ENCODE assay signal across 11 cellular contexts in the genomic region with DNA sequence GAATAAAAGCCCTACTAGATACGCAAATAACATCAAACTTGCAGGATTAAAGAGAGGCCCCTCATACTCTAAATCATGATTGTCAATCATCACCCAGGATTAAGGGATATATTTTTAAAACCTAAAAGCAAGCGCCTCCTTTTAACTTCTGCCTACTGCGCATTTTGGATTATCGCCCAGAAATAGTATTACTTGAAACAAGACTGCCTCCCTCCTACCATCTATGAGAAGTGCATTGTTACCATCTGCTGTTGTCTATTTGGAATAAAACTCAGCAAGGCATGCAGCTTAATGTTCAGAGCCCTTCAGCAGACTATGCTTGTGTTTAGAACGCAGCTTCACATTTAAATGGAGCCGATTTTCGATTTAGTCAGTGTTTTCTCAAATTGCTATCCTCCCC.
DNase-seq lines count a peak whose midpoint lies in the region; TF ChIP-seq lines count a peak whose summit lies in the region.
"Had no signal": no experiment of that assay in that cellular context is flagged by ENCODE, and none has a peak within 500 bp of the region (broad histone marks: within the 10 kb centered on the region; RNA-seq: fewer than 3 reads in every experiment).

No MANE protein-coding gene starts in this region.

- in situ Hi-C loops in mammary epithelial cell (cut with MboI; ENCODE audit: low sequenced_read_pairs in 2 of 2): loop anchor here in 1 of 2 donors (25.0 kb wide), 1 partner anchor 527 kb away; no protein-coding TSS in a partner anchor

- H2AFZ ChIP-seq in mammary epithelial cell (ENCODE audit: low read depth, low read length): no peak overlapping the region

- CTCF ChIA-PET in mammary epithelial cell (lab: Charles Lee; ENCODE audit: low non-redundant PET): interaction anchor here (0.6 kb wide), 1 partner anchor 611 kb away, joined by 3 read pairs; no protein-coding TSS in a partner anchor

- DNase-seq in mammary epithelial cell (peak; percentile 8), breast epithelium (ENCODE audit: low spot score in 2 of 2) (no peak), NCI-H446 treated with DMSO at 0.1 percent for 48 hours (lab: John Stamatoyannopoulos, UW) (peak; percentile 47), dorsolateral prefrontal cortex (peak in 1 of 10 donors; percentile 17), type B pancreatic cell (ENCODE audit: extremely low spot score, unreplicated experiment) (no peak), foreskin melanocyte (no peak), GM19238 (ENCODE audit: insufficient read length, low spot score) (no peak)
- DNase-seq in T-helper 2 cell treated with Interferon-gamma antibody and Interleukin-4, amounts not matched to agents 5 μg/mL and 100 μg/mL, for 36 hours (ENCODE audit: low spot score): no peak
- DNase-seq: activated gamma-delta T cell; stimulated activated CD4-positive, alpha-beta T cell treated with anti-CD3 and anti-CD28 coated beads, Interleukin-1b, Interleukin-23, amount 100 ng/mL, for 48 hours had no signal

- H3K4me1 Mint-ChIP-seq in type B pancreatic cell (ENCODE audit: unreplicated experiment): no peaks in the 10 kb centered on the region
- H3K4me1 Mint-ChIP-seq in T-helper 2 cell treated with Interferon-gamma antibody and Interleukin-4, amounts not matched to agents 5 μg/mL and 100 μg/mL, for 36 hours (ENCODE audit: low read depth): no peaks in the 10 kb centered on the region

- H3K79me2 ChIP-seq in mammary epithelial cell (ENCODE audit: insufficient read depth, low read length): no peaks in the 10 kb centered on the region

- no peak overlapping the region for H3K4me3 ChIP-seq in mammary epithelial cell (replicated peaks in 1 of 3; ENCODE audit: insufficient read depth in 1 of 3, low read depth in 2 of 3, low read length in 3 of 3)
- no peak overlapping the region for H3K4me3 ChIP-seq in breast epithelium
- H3K4me3 ChIP-seq in dorsolateral prefrontal cortex: peak overlapping the region in 8 of 59 donors; percentile 2 to 27 (median 14)
- H3K4me3 ChIP-seq: BLaER1 treated with 17β-estradiol and CSF1 and Interleukin-3, amounts not matched to agents 10 nM and 100 nM had no signal

- H3K27me3 ChIP-seq in mammary epithelial cell (ENCODE audit: insufficient read depth, low read length) (peaks cover 4% of the 10 kb centered on the region), breast epithelium (no peaks in the 10 kb centered on the region), dorsolateral prefrontal cortex (peaks cover 0 to 10% (median 0%) of the 10 kb centered on the region in 45 donors)
- H3K27me3 ChIP-seq: BLaER1 treated with 17β-estradiol and CSF1 and Interleukin-3, amounts not matched to agents 10 nM and 100 nM had no signal

- TF ChIP-seq CTCF in mammary epithelial cell (conservative IDR thresholded peaks at IDR 0.05 in 1 of 2, IDR thresholded peaks at IDR 0.05 in 1 of 2; ENCODE audit: extremely low read depth in 1 of 2, insufficient read depth in 1 of 2, low read depth in 1 of 2, low read length in 2 of 2): peak in 1 of 2 donors; percentile 36
- no peak for TF ChIP-seq CTCF in breast epithelium (IDR thresholded peaks at IDR 0.05)
- peak in 50 of 56 donors; percentile 17 to 68 (median 43) for TF ChIP-seq CTCF in dorsolateral prefrontal cortex (IDR thresholded peaks at IDR 0.05 in 54 of 56, conservative IDR thresholded peaks at IDR 0.05 in 2 of 56; ENCODE audit: low read depth in 1 of 56, partially characterized antibody in 56 of 56)
- TF ChIP-seq CTCF in type B pancreatic cell (conservative IDR thresholded peaks at IDR 0.05): peak; percentile 45

- no peaks in the 10 kb centered on the region for H3K9me3 ChIP-seq in mammary epithelial cell (replicated peaks; ENCODE audit: insufficient read depth, low read length)
- no peaks in the 10 kb centered on the region for H3K9me3 ChIP-seq in breast epithelium
- H3K9me3 ChIP-seq: BLaER1 treated with 17β-estradiol and CSF1 and Interleukin-3, amounts not matched to agents 10 nM and 100 nM had no signal

- H3K9me3 Mint-ChIP-seq in type B pancreatic cell: no peaks in the 10 kb centered on the region
- H3K9me3 Mint-ChIP-seq in T-helper 2 cell treated with Interferon-gamma antibody and Interleukin-4, amounts not matched to agents 5 μg/mL and 100 μg/mL, for 36 hours: no peaks in the 10 kb centered on the region

- dilution Hi-C loops in mammary epithelial cell (cut with HindIII; ENCODE audit: low sequenced_read_pairs): loop anchor here (25.0 kb wide), 1 partner anchor 677 kb away; no protein-coding TSS in a partner anchor

- no peaks in the 10 kb centered on the region for H3K36me3 Mint-ChIP-seq in type B pancreatic cell
- no peaks in the 10 kb centered on the region for H3K36me3 Mint-ChIP-seq in T-helper 2 cell treated with Interferon-gamma antibody and Interleukin-4, amounts not matched to agents 5 μg/mL and 100 μg/mL, for 36 hours (ENCODE audit: low read depth)

- no peaks in the 10 kb centered on the region for H4K20me1 ChIP-seq in mammary epithelial cell (ENCODE audit: insufficient read depth, low read length)
- H4K20me1 ChIP-seq: BLaER1 treated with 17β-estradiol and CSF1 and Interleukin-3, amounts not matched to agents 10 nM and 100 nM had no signal

- H3K36me3 ChIP-seq in mammary epithelial cell (ENCODE audit: insufficient read depth, low read length): no peaks in the 10 kb centered on the region
- no peaks in the 10 kb centered on the region for H3K36me3 ChIP-seq in breast epithelium
- H3K36me3 ChIP-seq: BLaER1 treated with 17β-estradiol and CSF1 and Interleukin-3, amounts not matched to agents 10 nM and 100 nM had no signal

- H3K4me3 Mint-ChIP-seq in type B pancreatic cell: no peak overlapping the region
- no peak overlapping the region for H3K4me3 Mint-ChIP-seq in T-helper 2 cell treated with Interferon-gamma antibody and Interleukin-4, amounts not matched to agents 5 μg/mL and 100 μg/mL, for 36 hours

- no peak for TF ChIP-seq POLR2A in breast epithelium (IDR thresholded peaks at IDR 0.05)

- H3K4me2 ChIP-seq in mammary epithelial cell (ENCODE audit: insufficient read depth, low read depth, low read length): no peak overlapping the region
- H3K4me2 ChIP-seq: BLaER1 treated with 17β-estradiol and CSF1 and Interleukin-3, amounts not matched to agents 10 nM and 100 nM had no signal

- WGBS in mammary epithelial cell (ENCODE audit: low coverage, missing lambda C conversion rate): 59% methylated on average over 7 of the region's 7 CpGs

- H3K27me3 Mint-ChIP-seq in type B pancreatic cell: peaks cover 32% of the 10 kb centered on the region
- H3K27me3 Mint-ChIP-seq in T-helper 2 cell treated with Interferon-gamma antibody and Interleukin-4, amounts not matched to agents 5 μg/mL and 100 μg/mL, for 36 hours (ENCODE audit: low read depth): peaks cover 23% of the 10 kb centered on the region

- no peak overlapping the region for H3K27ac ChIP-seq in mammary epithelial cell (ENCODE audit: insufficient read depth, low read depth, low read length)
- H3K27ac ChIP-seq in breast epithelium: no peak overlapping the region
- H3K27ac ChIP-seq in dorsolateral prefrontal cortex: no peak overlapping the region
- H3K27ac ChIP-seq: BLaER1 treated with 17β-estradiol and CSF1 and Interleukin-3, amounts not matched to agents 10 nM and 100 nM had no signal

- no peak overlapping the region for H3K9ac ChIP-seq in mammary epithelial cell (ENCODE audit: insufficient read depth, low read length)
- H3K9ac ChIP-seq: BLaER1 treated with 17β-estradiol and CSF1 and Interleukin-3, amounts not matched to agents 10 nM and 100 nM had no signal

- H3K27ac Mint-ChIP-seq in type B pancreatic cell: no peak overlapping the region
- no peak overlapping the region for H3K27ac Mint-ChIP-seq in T-helper 2 cell treated with Interferon-gamma antibody and Interleukin-4, amounts not matched to agents 5 μg/mL and 100 μg/mL, for 36 hours

- no TSS peak for BruUV-seq in mammary epithelial cell (replicated peaks; lab: Mats Ljungman, UMichigan)

- H3K4me1 ChIP-seq in mammary epithelial cell (ENCODE audit: insufficient read depth, low read length): no peaks in the 10 kb centered on the region
- no peaks in the 10 kb centered on the region for H3K4me1 ChIP-seq in breast epithelium
- H3K4me1 ChIP-seq: BLaER1 treated with 17β-estradiol and CSF1 and Interleukin-3, amounts not matched to agents 10 nM and 100 nM had no signal

- intact Hi-C loops in mammary epithelial cell (cut with micrococcal nuclease): loop anchor here (10.0 kb wide), 1 partner anchor 186 kb away; no protein-coding TSS in a partner anchor
- intact Hi-C loops in breast epithelium (cut with DNase I; ENCODE audit: low total_unique reads): no loop called here
- intact Hi-C loops in dorsolateral prefrontal cortex (cut with DNase I): loop anchor here in 1 of 2 donors (5.0 to 10.0 kb wide), 2 partner anchors 534 to 697 kb away; no protein-coding TSS in a partner anchor

Comparison
In these comparisons a context has a peak if more than half of its experiments do, and no peak if none do; other contexts are left out.
1. DNase-seq: peak in mammary epithelial cell (single experiment) and NCI-H446 treated with DMSO at 0.1 percent for 48 hours (single experiment); none in breast epithelium (0 of 2), type B pancreatic cell (single experiment), foreskin melanocyte (single experiment), T-helper 2 cell treated with Interferon-gamma antibody and Interleukin-4, amounts not matched to agents 5 μg/mL and 100 μg/mL, for 36 hours (single experiment) and GM19238 (single experiment).
2. CTCF ChIP-seq: peak in dorsolateral prefrontal cortex (50 of 56) and type B pancreatic cell (single experiment); none in breast epithelium (0 of 3).